In the genomic region with DNA sequence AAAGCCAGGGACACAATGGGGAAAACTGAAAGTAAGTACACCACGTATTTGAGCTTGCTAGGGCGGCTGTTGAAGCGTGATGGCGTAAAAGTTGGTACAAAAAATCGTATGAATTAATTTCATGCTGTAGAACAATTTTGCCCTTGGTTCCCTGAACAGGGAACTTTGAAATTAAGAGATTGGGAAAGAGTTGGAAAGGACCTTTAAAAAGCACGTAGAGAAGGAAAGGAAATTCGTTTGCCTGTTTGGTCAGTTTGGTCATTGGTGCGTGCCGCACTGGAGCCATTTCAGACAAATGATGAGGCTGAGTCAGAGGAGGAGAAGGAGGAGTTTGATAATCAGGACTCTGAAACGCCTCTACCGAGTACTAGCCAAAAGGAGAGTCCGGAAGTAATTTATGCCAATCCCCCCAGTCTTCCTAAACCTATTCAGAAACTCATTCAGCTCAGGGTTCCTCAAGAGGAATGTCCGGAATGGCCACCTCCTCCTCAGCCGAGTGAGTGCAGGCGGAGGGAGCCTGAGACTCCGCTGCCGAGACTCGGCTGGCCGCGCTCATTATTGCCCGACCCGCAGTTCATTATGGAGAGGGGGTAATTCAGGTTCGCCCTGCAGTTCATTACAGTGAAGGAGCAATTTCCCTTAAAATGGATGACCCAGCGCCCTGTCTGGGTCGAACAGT, we compare ENCODE assay signal across 2 cellular contexts.
A peak's percentile ranks its signal among the peaks of the same experiment; 100 is the strongest.
TF ChIP-seq lines count a peak whose summit lies in the region.

No MANE protein-coding gene starts in this region.

TF ChIP-seq in HEK293, 187 proteins besides CTCF, POLR2A, EP300 and RAD21 (continued from another document and continues in another):
- no peak for TF ChIP-seq ZNF157 (tag by site-specific recombination; IDR thresholded peaks at IDR 0.05)
- TF ChIP-seq ZNF510 (tag by site-specific recombination; IDR thresholded peaks at IDR 0.05; ENCODE audit: insufficient replicate concordance): no peak
- TF ChIP-seq ZNF423 (tag by site-specific recombination; IDR thresholded peaks at IDR 0.05): no peak
- TF ChIP-seq YY1 (tag by site-specific recombination; IDR thresholded peaks at IDR 0.05): no peak
- no peak for TF ChIP-seq SETDB1 (IDR thresholded peaks at IDR 0.05; ENCODE audit: insufficient read length, low read length)
- no peak for TF ChIP-seq ZNF174 (tag by site-specific recombination; IDR thresholded peaks at IDR 0.05)
- no peak for TF ChIP-seq BCL11B (tag by site-specific recombination; IDR thresholded peaks at IDR 0.05; ENCODE audit: low read depth)
- no peak for TF ChIP-seq ZNF664 (tag by site-specific recombination; IDR thresholded peaks at IDR 0.05)
- no peak for TF ChIP-seq ZNF658 (tag by site-specific recombination; IDR thresholded peaks at IDR 0.05)
- no peak for TF ChIP-seq EGR2 (tag by site-specific recombination; IDR thresholded peaks at IDR 0.05; ENCODE audit: low read depth)
- no peak for TF ChIP-seq ZNF114 (tag by site-specific recombination; IDR thresholded peaks at IDR 0.05)
- no peak for TF ChIP-seq ZNF768 (tag by site-specific recombination; IDR thresholded peaks at IDR 0.05)
- no peak for TF ChIP-seq ZNF623 (tag by site-specific recombination; IDR thresholded peaks at IDR 0.05)
- no peak; the same call in 1 of the 2 replicates for TF ChIP-seq ZFP69B (tag by site-specific recombination; IDR thresholded peaks at IDR 0.05)
- no peak for TF ChIP-seq GLI4 (tag by site-specific recombination; IDR thresholded peaks at IDR 0.05)
- TF ChIP-seq, protein P1, sequence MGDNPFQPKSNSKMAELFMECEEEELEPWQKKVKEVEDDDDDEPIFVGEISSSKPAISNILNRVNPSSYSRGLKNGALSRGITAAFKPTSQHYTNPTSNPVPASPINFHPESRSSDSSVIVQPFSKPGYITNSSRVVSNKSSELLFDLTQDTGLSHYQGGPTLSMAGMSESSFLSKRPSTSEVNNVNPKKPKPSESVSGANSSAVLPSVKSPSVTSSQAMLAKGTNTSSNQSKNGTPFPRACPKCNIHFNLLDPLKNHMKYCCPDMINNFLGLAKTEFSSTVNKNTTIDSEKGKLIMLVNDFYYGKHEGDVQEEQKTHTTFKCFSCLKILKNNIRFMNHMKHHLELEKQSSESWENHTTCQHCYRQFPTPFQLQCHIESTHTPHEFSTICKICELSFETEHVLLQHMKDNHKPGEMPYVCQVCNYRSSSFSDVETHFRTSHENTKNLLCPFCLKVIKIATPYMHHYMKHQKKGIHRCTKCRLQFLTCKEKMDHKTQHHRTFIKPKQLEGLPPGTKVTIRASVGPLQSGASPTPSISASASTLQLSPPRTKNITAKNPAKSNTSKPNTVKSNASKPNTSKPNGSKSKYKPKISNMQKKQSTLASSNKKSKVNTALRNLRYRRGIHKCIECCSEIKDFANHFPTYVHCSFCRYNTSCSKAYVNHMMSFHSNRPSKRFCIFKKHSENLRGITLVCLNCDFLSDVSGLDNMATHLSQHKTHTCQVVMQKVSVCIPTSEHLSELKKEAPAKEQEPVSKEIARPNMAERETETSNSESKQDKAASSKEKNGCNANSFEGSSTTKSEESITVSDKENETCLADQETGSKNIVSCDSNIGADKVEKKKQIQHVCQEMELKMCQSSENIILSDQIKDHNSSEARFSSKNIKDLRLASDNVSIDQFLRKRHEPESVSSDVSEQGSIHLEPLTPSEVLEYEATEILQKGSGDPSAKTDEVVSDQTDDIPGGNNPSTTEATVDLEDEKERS (tag by site-specific recombination; IDR thresholded peaks at IDR 0.05): no peak
- TF ChIP-seq ZIC2 (tag by site-specific recombination; IDR thresholded peaks at IDR 0.05): no peak
- no peak for TF ChIP-seq ZNF501 (tag by site-specific recombination; IDR thresholded peaks at IDR 0.05)
- no peak for TF ChIP-seq ZNF610 (tag by site-specific recombination; IDR thresholded peaks at IDR 0.05; ENCODE audit: borderline replicate concordance)
- TF ChIP-seq ZFHX2 (tag by site-specific recombination; conservative IDR thresholded peaks at IDR 0.05): no peak
- TF ChIP-seq SP3 (tag by site-specific recombination; IDR thresholded peaks at IDR 0.05): peak; percentile 58
- TF ChIP-seq ZNF2 (tag by site-specific recombination; IDR thresholded peaks at IDR 0.05): peak; percentile 41; the same call in 1 of the 2 replicates
- TF ChIP-seq ZBTB21 (tag by site-specific recombination; IDR thresholded peaks at IDR 0.05): 0 out of 2 replicates have a peak, but pooled peaks have one; percentile 30
- no peak for TF ChIP-seq ZNF561 (tag by site-specific recombination; IDR thresholded peaks at IDR 0.05; ENCODE audit: borderline replicate concordance)
- TF ChIP-seq, protein P2, sequence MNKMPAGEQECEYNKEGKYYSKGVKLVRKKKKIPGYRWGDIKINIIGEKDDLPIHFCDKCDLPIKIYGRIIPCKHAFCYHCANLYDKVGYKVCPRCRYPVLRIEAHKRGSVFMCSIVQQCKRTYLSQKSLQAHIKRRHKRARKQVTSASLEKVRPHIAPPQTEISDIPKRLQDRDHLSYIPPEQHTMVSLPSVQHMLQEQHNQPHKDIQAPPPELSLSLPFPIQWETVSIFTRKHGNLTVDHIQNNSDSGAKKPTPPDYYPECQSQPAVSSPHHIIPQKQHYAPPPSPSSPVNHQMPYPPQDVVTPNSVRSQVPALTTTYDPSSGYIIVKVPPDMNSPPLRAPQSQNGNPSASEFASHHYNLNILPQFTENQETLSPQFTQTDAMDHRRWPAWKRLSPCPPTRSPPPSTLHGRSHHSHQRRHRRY (tag by site-specific recombination; IDR thresholded peaks at IDR 0.05): no peak
- TF ChIP-seq, protein P3, sequence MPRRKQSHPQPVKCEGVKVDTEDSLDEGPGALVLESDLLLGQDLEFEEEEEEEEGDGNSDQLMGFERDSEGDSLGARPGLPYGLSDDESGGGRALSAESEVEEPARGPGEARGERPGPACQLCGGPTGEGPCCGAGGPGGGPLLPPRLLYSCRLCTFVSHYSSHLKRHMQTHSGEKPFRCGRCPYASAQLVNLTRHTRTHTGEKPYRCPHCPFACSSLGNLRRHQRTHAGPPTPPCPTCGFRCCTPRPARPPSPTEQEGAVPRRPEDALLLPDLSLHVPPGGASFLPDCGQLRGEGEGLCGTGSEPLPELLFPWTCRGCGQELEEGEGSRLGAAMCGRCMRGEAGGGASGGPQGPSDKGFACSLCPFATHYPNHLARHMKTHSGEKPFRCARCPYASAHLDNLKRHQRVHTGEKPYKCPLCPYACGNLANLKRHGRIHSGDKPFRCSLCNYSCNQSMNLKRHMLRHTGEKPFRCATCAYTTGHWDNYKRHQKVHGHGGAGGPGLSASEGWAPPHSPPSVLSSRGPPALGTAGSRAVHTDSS (tag by site-specific recombination; IDR thresholded peaks at IDR 0.05): no peak
- TF ChIP-seq, protein P4, sequence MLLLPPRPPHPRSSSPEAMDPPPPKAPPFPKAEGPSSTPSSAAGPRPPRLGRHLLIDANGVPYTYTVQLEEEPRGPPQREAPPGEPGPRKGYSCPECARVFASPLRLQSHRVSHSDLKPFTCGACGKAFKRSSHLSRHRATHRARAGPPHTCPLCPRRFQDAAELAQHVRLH (tag by site-specific recombination; IDR thresholded peaks at IDR 0.05): 0 out of 2 replicates have a peak, but pooled peaks have one; percentile 34

TF ChIP-seq in liver, 16 proteins besides CTCF, POLR2A, EP300 and RAD21 (continued from another document):
- TF ChIP-seq, protein P5, sequence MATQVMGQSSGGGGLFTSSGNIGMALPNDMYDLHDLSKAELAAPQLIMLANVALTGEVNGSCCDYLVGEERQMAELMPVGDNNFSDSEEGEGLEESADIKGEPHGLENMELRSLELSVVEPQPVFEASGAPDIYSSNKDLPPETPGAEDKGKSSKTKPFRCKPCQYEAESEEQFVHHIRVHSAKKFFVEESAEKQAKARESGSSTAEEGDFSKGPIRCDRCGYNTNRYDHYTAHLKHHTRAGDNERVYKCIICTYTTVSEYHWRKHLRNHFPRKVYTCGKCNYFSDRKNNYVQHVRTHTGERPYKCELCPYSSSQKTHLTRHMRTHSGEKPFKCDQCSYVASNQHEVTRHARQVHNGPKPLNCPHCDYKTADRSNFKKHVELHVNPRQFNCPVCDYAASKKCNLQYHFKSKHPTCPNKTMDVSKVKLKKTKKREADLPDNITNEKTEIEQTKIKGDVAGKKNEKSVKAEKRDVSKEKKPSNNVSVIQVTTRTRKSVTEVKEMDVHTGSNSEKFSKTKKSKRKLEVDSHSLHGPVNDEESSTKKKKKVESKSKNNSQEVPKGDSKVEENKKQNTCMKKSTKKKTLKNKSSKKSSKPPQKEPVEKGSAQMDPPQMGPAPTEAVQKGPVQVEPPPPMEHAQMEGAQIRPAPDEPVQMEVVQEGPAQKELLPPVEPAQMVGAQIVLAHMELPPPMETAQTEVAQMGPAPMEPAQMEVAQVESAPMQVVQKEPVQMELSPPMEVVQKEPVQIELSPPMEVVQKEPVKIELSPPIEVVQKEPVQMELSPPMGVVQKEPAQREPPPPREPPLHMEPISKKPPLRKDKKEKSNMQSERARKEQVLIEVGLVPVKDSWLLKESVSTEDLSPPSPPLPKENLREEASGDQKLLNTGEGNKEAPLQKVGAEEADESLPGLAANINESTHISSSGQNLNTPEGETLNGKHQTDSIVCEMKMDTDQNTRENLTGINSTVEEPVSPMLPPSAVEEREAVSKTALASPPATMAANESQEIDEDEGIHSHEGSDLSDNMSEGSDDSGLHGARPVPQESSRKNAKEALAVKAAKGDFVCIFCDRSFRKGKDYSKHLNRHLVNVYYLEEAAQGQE (IDR thresholded peaks at IDR 0.05): no peak
TF ChIP-seq in liver: peak in this region for 4.
